25 cellular contexts compared by ENCODE assay signal in the genomic region with DNA sequence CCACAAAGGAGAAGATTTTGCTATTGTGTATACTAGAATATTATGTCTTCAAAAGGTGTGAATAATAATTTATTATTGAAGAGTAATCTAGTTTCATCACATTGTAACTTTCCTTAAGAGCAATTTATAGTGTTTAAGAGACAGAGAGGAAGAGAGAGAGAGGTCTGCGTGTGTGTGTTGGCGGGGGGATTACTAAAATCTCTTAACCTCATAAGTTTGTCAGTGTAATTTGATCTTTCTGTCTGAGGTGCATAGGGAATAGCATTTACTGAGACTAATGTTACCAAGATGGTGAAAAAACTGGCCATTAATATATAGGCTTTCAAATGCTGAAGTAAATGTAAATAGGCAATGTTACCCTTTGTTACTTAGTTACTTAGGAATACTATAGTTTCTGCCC.
"Had no signal": no experiment of that assay in that cellular context is flagged by ENCODE, and none has a peak within 500 bp of the region (broad histone marks: within the 10 kb centered on the region; RNA-seq: fewer than 3 reads in every experiment).

No MANE protein-coding gene starts in this region.

- H3K4me3 Mint-ChIP-seq: activated CD4-positive, alpha-beta memory T cell treated with anti-CD3 and anti-CD28 coated beads for 36 hours; activated naive CD4-positive, alpha-beta T cell treated with anti-CD3 and anti-CD28 coated beads for 36 hours; activated naive CD8-positive, alpha-beta T cell treated with anti-CD3 and anti-CD28 coated beads, Interleukin-2, amount 10 ng/mL, durations not matched to agents 7 days and 5 days; central memory CD8-positive, alpha-beta T cell; naive thymus-derived CD4-positive, alpha-beta T cell; stimulated activated effector memory CD8-positive, alpha-beta T cell treated with anti-CD3 and anti-CD28 coated beads, Interleukin-12 subunit alpha, Interleukin-12 subunit beta, amount 100 ng/mL, for 72 hours had no signal

- H3K27me3 Mint-ChIP-seq: activated CD4-positive, alpha-beta memory T cell treated with anti-CD3 and anti-CD28 coated beads for 36 hours; activated naive CD8-positive, alpha-beta T cell treated with anti-CD3 and anti-CD28 coated beads, Interleukin-2, amount 10 ng/mL, durations not matched to agents 7 days and 5 days; central memory CD8-positive, alpha-beta T cell; naive thymus-derived CD4-positive, alpha-beta T cell had no signal

- H3K27ac ChIP-seq: breast epithelium, colonic mucosa, dorsolateral prefrontal cortex, esophagus squamous epithelium, gastrocnemius medialis, uterus had no signal

- H3K27ac Mint-ChIP-seq: activated CD4-positive, alpha-beta memory T cell treated with anti-CD3 and anti-CD28 coated beads for 36 hours; activated naive CD4-positive, alpha-beta T cell treated with anti-CD3 and anti-CD28 coated beads for 36 hours; activated naive CD8-positive, alpha-beta T cell treated with anti-CD3 and anti-CD28 coated beads, Interleukin-2, amount 10 ng/mL, durations not matched to agents 7 days and 5 days; naive thymus-derived CD4-positive, alpha-beta T cell; stimulated activated effector memory CD8-positive, alpha-beta T cell treated with anti-CD3 and anti-CD28 coated beads, Interleukin-12 subunit alpha, Interleukin-12 subunit beta, amount 100 ng/mL, for 72 hours had no signal

- H3K4me3 ChIP-seq: breast epithelium, colonic mucosa, dorsolateral prefrontal cortex, esophagus squamous epithelium, gastrocnemius medialis, mucosa of descending colon, uterus had no signal

- H3K9me3 ChIP-seq: breast epithelium, colonic mucosa, gastrocnemius medialis, uterus had no signal

- H3K4me1 ChIP-seq: breast epithelium, colonic mucosa, gastrocnemius medialis, uterus had no signal

- H3K36me3 ChIP-seq: breast epithelium, colonic mucosa, esophagus squamous epithelium, gastrocnemius medialis, uterus had no signal

- H3K36me3 Mint-ChIP-seq: stimulated activated effector memory CD8-positive, alpha-beta T cell treated with anti-CD3 and anti-CD28 coated beads, Interleukin-12 subunit alpha, Interleukin-12 subunit beta, amount 100 ng/mL, for 72 hours had no signal

- H3K9me3 Mint-ChIP-seq: activated naive CD4-positive, alpha-beta T cell treated with anti-CD3 and anti-CD28 coated beads for 36 hours; central memory CD8-positive, alpha-beta T cell; stimulated activated effector memory CD8-positive, alpha-beta T cell treated with anti-CD3 and anti-CD28 coated beads, Interleukin-12 subunit alpha, Interleukin-12 subunit beta, amount 100 ng/mL, for 72 hours had no signal

- ATAC-seq: gastrocnemius medialis; left cardiac atrium; mucosa of descending colon; naive thymus-derived CD4-positive, alpha-beta T cell; stimulated activated effector memory CD8-positive, alpha-beta T cell treated with anti-CD3 and anti-CD28 coated beads, Interleukin-12 subunit alpha, Interleukin-12 subunit beta, amount 100 ng/mL, for 72 hours had no signal

- DNase-seq: activated CD4-positive, alpha-beta memory T cell treated with anti-CD3 and anti-CD28 coated beads for 36 hours; activated CD4-positive, alpha-beta T cell treated with anti-CD3 and anti-CD28 coated beads for 1 hour; activated effector memory CD4-positive, alpha-beta T cell treated with Interleukin-2 at 50 U/mL for 16 hours; activated naive CD4-positive, alpha-beta T cell treated with anti-CD3 and anti-CD28 coated beads for 36 hours; activated naive CD8-positive, alpha-beta T cell treated with anti-CD3 and anti-CD28 coated beads, Interleukin-2, amount 10 ng/mL, durations not matched to agents 7 days and 5 days; activated T-cell treated with anti-CD3 and anti-CD28 coated beads, Interleukin-2, amount 50 U/mL, for 48 hours; amniotic stem cell; colonic mucosa; dorsolateral prefrontal cortex; esophagus squamous epithelium; gastrocnemius medialis; head of caudate nucleus; hypothalamus; left cardiac atrium; mesenchymal stem cell; mucosa of descending colon; naive thymus-derived CD4-positive, alpha-beta T cell; small intestine; stimulated activated CD4-positive, alpha-beta T cell treated with anti-CD3 and anti-CD28 coated beads, Interleukin-2, amount 100 ng/mL, for 24 hours; T-helper 9 cell; trophoblast cell; uterus had no signal

- H3K27me3 ChIP-seq: breast epithelium, colonic mucosa, dorsolateral prefrontal cortex, esophagus squamous epithelium, gastrocnemius medialis, uterus had no signal

- H3K4me1 Mint-ChIP-seq: stimulated activated effector memory CD8-positive, alpha-beta T cell treated with anti-CD3 and anti-CD28 coated beads, Interleukin-12 subunit alpha, Interleukin-12 subunit beta, amount 100 ng/mL, for 72 hours had no signal
